Comparison of ENCODE assay signal across 8 cellular contexts in genomic region chrX:151359931-151360871, GRCh38. TPM values are rescaled to one million over a fixed set of nuclear protein-coding genes. Genes with fewer than 3 reads are reported as not detected.
DNase-seq lines count a peak whose midpoint lies in the region; ATAC-seq and TF ChIP-seq lines count a peak whose summit lies in the region.

No MANE protein-coding gene starts in this region.

- no peaks in the 10 kb centered on the region for H3K4me1 ChIP-seq in ascending aorta

- peak; percentile 2 for DNase-seq in ACHN
- peak; percentile 44 for DNase-seq in GM13977 (ENCODE audit: low spot score)
- peak; percentile 2 for DNase-seq in SKM-1 (lab: John Stamatoyannopoulos, UW; ENCODE audit: unreplicated experiment)
- no peak for DNase-seq in ascending aorta (ENCODE audit: low spot score in 2 of 2)
- DNase-seq in iPS-NIHi7 (ENCODE audit: extremely low spot score): peak; percentile 51
- DNase-seq in stimulated activated CD4-positive, alpha-beta T cell treated with anti-CD3 and anti-CD28 coated beads, TNF-alpha, amount 100 ng/mL, for 4 hours (ENCODE audit: low read depth in 3 of 3): peak; percentile 3 to 5 (median 4)

- TF ChIP-seq CTCF in GM13977 (IDR thresholded peaks at IDR 0.05; ENCODE audit: extremely low read depth, insufficient read depth, missing control alignments) (peak; percentile 78), ascending aorta (IDR thresholded peaks at IDR 0.05) (peak in 2 of 3 experiments; percentile 34 to 48)

- H3K27ac ChIP-seq in ascending aorta: no peak overlapping the region

- in situ Hi-C loops in ACHN (cut with HindIII; ENCODE audit: low pct_ligation_motif_present, low pct_unique_long_range_greater_than_20kb, low sequenced_read_pairs) (no loop called here), GM13977 (cut with MboI; ENCODE audit: low pct_unique_long_range_greater_than_20kb, low sequenced_read_pairs, unreplicated experiment) (no loop called here)

- H3K9me3 ChIP-seq in ascending aorta: peaks cover 0 to 2% of the 10 kb centered on the region in 2 donors

- no peaks in the 10 kb centered on the region for H3K36me3 ChIP-seq in ascending aorta

- no peak overlapping the region for H3K4me3 ChIP-seq in ascending aorta

- ATAC-seq in HG03175 (IDR thresholded peaks at IDR 0.05; ENCODE audit: unreplicated experiment): peak; percentile 74
- ATAC-seq in HG03378 (IDR thresholded peaks at IDR 0.05; ENCODE audit: unreplicated experiment): no peak

- H3K27me3 ChIP-seq in ascending aorta: no peaks in the 10 kb centered on the region

- intact Hi-C loops in ascending aorta (cut with DNase I): no loop called here

RNA-seq across cellular contexts. Expression of gene VMA21, which starts 36.8 kb away (rescaled TPM):
- 10.0 TPM for total RNA-seq in ascending aorta

Comparison
In these comparisons a context has a peak if more than half of its experiments do, and no peak if none do; other contexts are left out.
1. DNase-seq: peak in ACHN (single experiment), GM13977 (single experiment), SKM-1 (single experiment), iPS-NIHi7 (single experiment) and stimulated activated CD4-positive, alpha-beta T cell treated with anti-CD3 and anti-CD28 coated beads, TNF-alpha, amount 100 ng/mL, for 4 hours (3 of 3); none in ascending aorta (0 of 2).